12 cellular contexts compared by ENCODE assay signal in genomic region chr9:97594414-97594921, GRCh38. TPM values are rescaled to one million over a fixed set of nuclear protein-coding genes. Genes with fewer than 3 reads are reported as not detected.
DNase-seq lines count a peak whose midpoint lies in the region; ATAC-seq and TF ChIP-seq lines count a peak whose summit lies in the region.
"Had no signal": no experiment of that assay in that cellular context is flagged by ENCODE, and none has a peak within 500 bp of the region (broad histone marks: within the 10 kb centered on the region; RNA-seq: fewer than 3 reads in every experiment).

No MANE protein-coding gene starts in this region.

- peaks cover 0 to 40% (median 29%) of the 10 kb centered on the region in 4 donors for H3K36me3 ChIP-seq in esophagus muscularis mucosa
- H3K36me3 ChIP-seq in rectal smooth muscle tissue (ENCODE audit: control insufficient read depth, insufficient read depth, low read length): peaks cover 3% of the 10 kb centered on the region
- no peaks in the 10 kb centered on the region for H3K36me3 ChIP-seq in naive thymus-derived CD4-positive, alpha-beta T cell (ENCODE audit: control insufficient read depth in 2 of 3, insufficient read depth in 3 of 3, low read length in 3 of 3)

- H3K4me1 ChIP-seq in esophagus muscularis mucosa (peaks cover 33 to 60% (median 54%) of the 10 kb centered on the region in 4 donors), rectal smooth muscle tissue (ENCODE audit: control insufficient read depth, insufficient read depth, low read length) (peaks cover 19% of the 10 kb centered on the region)
- H3K4me1 ChIP-seq in naive thymus-derived CD4-positive, alpha-beta T cell (ENCODE audit: control insufficient read depth in 2 of 2, insufficient read depth in 2 of 2, low read length in 2 of 2): peaks cover 4% of the 10 kb centered on the region in 2 donors

- CTCF ChIA-PET in naive thymus-derived CD4-positive, alpha-beta T cell (lab: Charles Lee): interaction anchor here (0.7 kb wide), 1 partner anchor 23 kb away, joined by 3 read pairs; no protein-coding TSS in a partner anchor

- no peak for TF ChIP-seq CTCF in esophagus muscularis mucosa (IDR thresholded peaks at IDR 0.05)

- 72% methylated on average over 10 of the region's 10 CpGs for WGBS in esophagus muscularis mucosa

- H3K27me3 Mint-ChIP-seq in naive thymus-derived CD8-positive, alpha-beta T cell: peaks cover 0 to 3% (median 0%) of the 10 kb centered on the region in 5 donors
- peaks cover 0 to 6% (median 0%) of the 10 kb centered on the region in 5 donors for H3K27me3 Mint-ChIP-seq in naive thymus-derived CD4-positive, alpha-beta T cell
- H3K27me3 Mint-ChIP-seq: CD4-positive, CD25-positive, alpha-beta regulatory T cell had no signal

- H3K4me3 ChIP-seq in esophagus muscularis mucosa (no peak overlapping the region), rectal smooth muscle tissue (ENCODE audit: low read length) (no peak overlapping the region)
- no peak overlapping the region for H3K4me3 ChIP-seq in naive thymus-derived CD4-positive, alpha-beta T cell (ENCODE audit: low read length)

- peaks cover 0 to 14% (median 3%) of the 10 kb centered on the region in 3 donors for H3K36me3 Mint-ChIP-seq in naive thymus-derived CD8-positive, alpha-beta T cell
- H3K36me3 Mint-ChIP-seq in naive thymus-derived CD4-positive, alpha-beta T cell: peaks cover 0 to 15% (median 4%) of the 10 kb centered on the region in 5 donors
- H3K36me3 Mint-ChIP-seq: activated naive CD4-positive, alpha-beta T cell treated with anti-CD3 and anti-CD28 coated beads, Interleukin-2, amount 50 U/mL, for 72 hours had no signal

- no peak for ATAC-seq in GM18520 (IDR thresholded peaks at IDR 0.05; ENCODE audit: unreplicated experiment)
- no peak for ATAC-seq in naive thymus-derived CD8-positive, alpha-beta T cell
- ATAC-seq in GM21423 (IDR thresholded peaks at IDR 0.05; ENCODE audit: unreplicated experiment): no peak
- ATAC-seq in naive thymus-derived CD4-positive, alpha-beta T cell: no peak
- ATAC-seq: activated naive CD4-positive, alpha-beta T cell treated with anti-CD3 and anti-CD28 coated beads, Interleukin-2, amount 50 U/mL, for 72 hours had no signal

- H3K4me1 Mint-ChIP-seq in naive thymus-derived CD8-positive, alpha-beta T cell: peaks cover 5 to 9% (median 6%) of the 10 kb centered on the region in 4 donors
- H3K4me1 Mint-ChIP-seq in naive thymus-derived CD4-positive, alpha-beta T cell: peaks cover 6 to 9% (median 6%) of the 10 kb centered on the region in 7 donors

- H3K9me3 ChIP-seq in esophagus muscularis mucosa: no peaks in the 10 kb centered on the region
- no peaks in the 10 kb centered on the region for H3K9me3 ChIP-seq in naive thymus-derived CD4-positive, alpha-beta T cell (ENCODE audit: control insufficient read depth in 2 of 3, low read length in 3 of 3)

- no peak overlapping the region for H3K27ac Mint-ChIP-seq in naive thymus-derived CD8-positive, alpha-beta T cell
- no peak overlapping the region for H3K27ac Mint-ChIP-seq in naive thymus-derived CD4-positive, alpha-beta T cell
- H3K27ac Mint-ChIP-seq: activated naive CD4-positive, alpha-beta T cell treated with anti-CD3 and anti-CD28 coated beads, Interleukin-2, amount 50 U/mL, for 72 hours; CD4-positive, CD25-positive, alpha-beta regulatory T cell had no signal

- H3K27ac ChIP-seq in esophagus muscularis mucosa (replicated peaks in 1 of 4): peak overlapping the region; percentile 72 to 74 (median 72)
- peak overlapping the region; percentile 70 for H3K27ac ChIP-seq in rectal smooth muscle tissue (ENCODE audit: low read depth, low read length)
- H3K27ac ChIP-seq in naive thymus-derived CD4-positive, alpha-beta T cell (ENCODE audit: low read depth, low read length): no peak overlapping the region

- no peaks in the 10 kb centered on the region for H3K9me3 Mint-ChIP-seq in naive thymus-derived CD8-positive, alpha-beta T cell
- no peaks in the 10 kb centered on the region for H3K9me3 Mint-ChIP-seq in naive thymus-derived CD4-positive, alpha-beta T cell
- H3K9me3 Mint-ChIP-seq: activated naive CD4-positive, alpha-beta T cell treated with anti-CD3 and anti-CD28 coated beads, Interleukin-2, amount 50 U/mL, for 72 hours had no signal

- intact Hi-C loops in esophagus muscularis mucosa (cut with DNase I): no loop called here
- intact Hi-C loops in naive thymus-derived CD4-positive, alpha-beta T cell (cut with micrococcal nuclease): no loop called here

- in situ Hi-C loops in G401 (cut with HindIII; ENCODE audit: low sequenced_read_pairs): no loop called here

- POLR2A ChIA-PET in naive thymus-derived CD8-positive, alpha-beta T cell (lab: Charles Lee): interaction anchor here (1.5 kb wide), 1 partner anchor 19 kb away, joined by 5 read pairs; no protein-coding TSS in a partner anchor
- POLR2A ChIA-PET in naive thymus-derived CD4-positive, alpha-beta T cell (lab: Charles Lee): no interaction called here

- H3K9ac ChIP-seq in rectal smooth muscle tissue (ENCODE audit: low read length): no peak overlapping the region

- peak; percentile 98 for DNase-seq in G401 (ENCODE audit: low spot score)
- DNase-seq in NCI-H345 (lab: John Stamatoyannopoulos, UW): peak; percentile 70
- DNase-seq in esophagus muscularis mucosa (ENCODE audit: extremely low spot score): peak; percentile 92
- DNase-seq in naive thymus-derived CD8-positive, alpha-beta T cell: no peak
- no peak for DNase-seq in naive thymus-derived CD4-positive, alpha-beta T cell
- DNase-seq: CD4-positive, CD25-positive, alpha-beta regulatory T cell; midbrain; SIG-M5 had no signal

- TF ChIP-seq POLR2A in esophagus muscularis mucosa (IDR thresholded peaks at IDR 0.05; ENCODE audit: low read depth): no peak

- H3K27me3 ChIP-seq in esophagus muscularis mucosa: no peaks in the 10 kb centered on the region
- no peaks in the 10 kb centered on the region for H3K27me3 ChIP-seq in rectal smooth muscle tissue (ENCODE audit: control insufficient read depth, insufficient read depth, low read length)
- no peaks in the 10 kb centered on the region for H3K27me3 ChIP-seq in naive thymus-derived CD4-positive, alpha-beta T cell (ENCODE audit: control insufficient read depth in 2 of 2, insufficient read depth in 2 of 2, low read length in 2 of 2)

- no peak overlapping the region for H3K4me3 Mint-ChIP-seq in naive thymus-derived CD8-positive, alpha-beta T cell
- no peak overlapping the region for H3K4me3 Mint-ChIP-seq in naive thymus-derived CD4-positive, alpha-beta T cell
- H3K4me3 Mint-ChIP-seq: CD4-positive, CD25-positive, alpha-beta regulatory T cell had no signal

- TF ChIP-seq EP300 in esophagus muscularis mucosa (IDR thresholded peaks at IDR 0.05): no peak

RNA-seq across cellular contexts. Expression of gene TSTD2, which starts 38.7 kb away (rescaled TPM):
- 6.4 and 11.0 TPM in 2 replicates for total RNA-seq in G401 (2014; rRNA removed; shearing (Covaris generic))
- total RNA-seq in esophagus muscularis mucosa: 10 to 100 TPM; 22.9 to 25.3 (median 23.5) TPM
- 10 to 100 TPM; 24.0 to 26.5 TPM for total RNA-seq in naive thymus-derived CD8-positive, alpha-beta T cell
- 1 to 10 TPM; 7.0 to 8.9 (median 7.3) TPM for polyA plus RNA-seq in naive thymus-derived CD8-positive, alpha-beta T cell
- 10 to 100 TPM; 15.2 to 23.3 (median 18.6) TPM for total RNA-seq in naive thymus-derived CD4-positive, alpha-beta T cell
- polyA plus RNA-seq in naive thymus-derived CD4-positive, alpha-beta T cell: 10 to 100 TPM in 1 of 2 donors, 1 to 10 TPM in 1; 9.8 to 12.2 TPM

RNA-seq across cellular contexts. Expression of gene NCBP1, which starts 39.2 kb away (rescaled TPM):
- total RNA-seq in G401 (2014; rRNA removed; shearing (Covaris generic)): 34.5 and 45.5 TPM in 2 replicates
- total RNA-seq in esophagus muscularis mucosa: 10 to 100 TPM; 12.0 to 14.8 (median 14.6) TPM
- 10 to 100 TPM; 41.4 to 43.6 TPM for total RNA-seq in naive thymus-derived CD8-positive, alpha-beta T cell
- polyA plus RNA-seq in naive thymus-derived CD8-positive, alpha-beta T cell: 10 to 100 TPM; 17.9 to 19.7 (median 18.1) TPM
- 10 to 100 TPM; 33.8 to 42.2 (median 40.6) TPM for total RNA-seq in naive thymus-derived CD4-positive, alpha-beta T cell
- polyA plus RNA-seq in naive thymus-derived CD4-positive, alpha-beta T cell: 10 to 100 TPM; 15.9 to 19.7 TPM

Comparison
In these comparisons a context has a peak if more than half of its experiments do, and no peak if none do; other contexts are left out.
1. DNase-seq: peak in G401 (single experiment), NCI-H345 (single experiment) and esophagus muscularis mucosa (single experiment); none in naive thymus-derived CD8-positive, alpha-beta T cell (0 of 10) and naive thymus-derived CD4-positive, alpha-beta T cell (0 of 9).